Comparison of ENCODE assay signal across 29 cellular contexts in genomic region chr9:14303526-14303925, GRCh38. TPM values are rescaled to one million over a fixed set of nuclear protein-coding genes. Genes with fewer than 3 reads are reported as not detected.
A peak's percentile ranks its signal among the peaks of the same experiment; 100 is the strongest.
DNase-seq lines count a peak whose midpoint lies in the region; ATAC-seq, FAIRE-seq and TF ChIP-seq lines count a peak whose summit lies in the region.
"Had no signal": no experiment of that assay in that cellular context is flagged by ENCODE, and none has a peak within 500 bp of the region (broad histone marks: within the 10 kb centered on the region; RNA-seq: fewer than 3 reads in every experiment).

No MANE protein-coding gene starts in this region.

- TF ChIP-seq CTCF in right lobe of liver (IDR thresholded peaks at IDR 0.05) (no peak), HepG2 (CRISPR knock-in tag; IDR thresholded peaks at IDR 0.05) (no peak), endothelial cell (IDR thresholded peaks at IDR 0.05; ENCODE audit: unreplicated experiment) (no peak), tibial nerve (IDR thresholded peaks at IDR 0.05) (no peak)

- TF ChIP-seq POLR2A in right lobe of liver (IDR thresholded peaks at IDR 0.05) (no peak), HepG2 (IDR thresholded peaks at IDR 0.05; ENCODE audit: insufficient read depth in 1 of 2, low read depth in 2 of 2, low read length in 2 of 2) (no peak), tibial nerve (IDR thresholded peaks at IDR 0.05) (no peak)

- H3K4me3 Mint-ChIP-seq in endothelial cell (ENCODE audit: unreplicated experiment) = peak overlapping the region; percentile 33
- H3K4me3 Mint-ChIP-seq: activated naive CD8-positive, alpha-beta T cell treated with anti-CD3 and anti-CD28 coated beads, Interleukin-2, amount 50 U/mL, for 24 hours; CD14-positive monocyte; GM23338; neural progenitor cell; stimulated activated memory B cell treated with anti-CD40 and anti-IgM and Interleukin-4, amounts not matched to agents 10 μg/mL and 1 μg/mL and 100 μg/mL, for 72 hours had no signal

- CTCF ChIA-PET in HepG2 (lab: Yijun Ruan, JAX; ENCODE audit: low intra/inter-chr PET ratio, low total read pairs) = no interaction called here

- intact Hi-C loops in right lobe of liver (cut with DNase I) (no loop called here), HepG2 (cut with micrococcal nuclease; ENCODE audit: unreplicated experiment) (no loop called here)

- ATAC-seq in right lobe of liver = no peak
- ATAC-seq in HepG2 = no peak
- no peak for ATAC-seq in HG03571 (IDR thresholded peaks at IDR 0.05; ENCODE audit: unreplicated experiment)
- ATAC-seq: activated naive CD8-positive, alpha-beta T cell treated with anti-CD3 and anti-CD28 coated beads, Interleukin-2, amount 50 U/mL, for 24 hours; esophagus mucosa; gastroesophageal sphincter; GM23338; left colon; mucosa of descending colon; stimulated activated memory B cell treated with anti-CD40 and anti-IgM and Interleukin-4, amounts not matched to agents 10 μg/mL and 1 μg/mL and 100 μg/mL, for 72 hours had no signal

- WGBS in right lobe of liver (ENCODE audit: insufficient coverage, low coverage, low lambda C conversion rate, missing lambda C conversion rate) = 83% methylated on average over 9 of the region's 9 CpGs
- 74% methylated on average over 9 of the region's 9 CpGs for WGBS in HepG2 (ENCODE audit: low lambda C conversion rate)
- WGBS in tibial nerve, 2 donors = 45 to 67% methylated on average over 9 of the region's 9 CpGs

- H3K4me1 Mint-ChIP-seq in endothelial cell (ENCODE audit: unreplicated experiment) = peaks cover 63% of the 10 kb centered on the region
- H3K4me1 Mint-ChIP-seq: activated naive CD8-positive, alpha-beta T cell treated with anti-CD3 and anti-CD28 coated beads, Interleukin-2, amount 50 U/mL, for 24 hours; CD14-positive monocyte; stimulated activated memory B cell treated with anti-CD40 and anti-IgM and Interleukin-4, amounts not matched to agents 10 μg/mL and 1 μg/mL and 100 μg/mL, for 72 hours had no signal

- H3K4me3 ChIP-seq in right lobe of liver = no peak overlapping the region
- no peak overlapping the region for H3K4me3 ChIP-seq in HepG2 (replicated peaks in 1 of 3; ENCODE audit: insufficient read depth in 1 of 3, low read depth in 2 of 3, low read length in 3 of 3)
- peak overlapping the region; percentile 3 to 27 (median 13) for H3K4me3 ChIP-seq in tibial nerve
- H3K4me3 ChIP-seq: gastroesophageal sphincter, GM23338, mucosa of descending colon, neural progenitor cell, tibial artery had no signal

- peaks cover 0 to 67% (median 25%) of the 10 kb centered on the region in 4 donors for H3K4me1 ChIP-seq in right lobe of liver
- peaks cover 40% of the 10 kb centered on the region for H3K4me1 ChIP-seq in HepG2 (ENCODE audit: insufficient read depth, low read length)
- peaks cover 0 to 86% (median 40%) of the 10 kb centered on the region in 4 donors for H3K4me1 ChIP-seq in tibial nerve

- in situ Hi-C loops in HepG2 (cut with HindIII; ENCODE audit: extremely low pct_ligation_motif_present, low pct_unique_long_range_greater_than_20kb) = no loop called here

- no peaks in the 10 kb centered on the region for H3K9me3 ChIP-seq in right lobe of liver
- H3K9me3 ChIP-seq in HepG2 (ENCODE audit: low read length) = no peaks in the 10 kb centered on the region
- no peaks in the 10 kb centered on the region for H3K9me3 ChIP-seq in tibial nerve
- H3K9me3 ChIP-seq: gastroesophageal sphincter, mucosa of descending colon, SK-N-SH, tibial artery had no signal

- no peak for TF ChIP-seq RAD21 in HepG2 (CRISPR knock-in tag; IDR thresholded peaks at IDR 0.05)

- H2AFZ ChIP-seq in HepG2 (ENCODE audit: low read length) = no peak overlapping the region
- H2AFZ ChIP-seq: GM23338, neural progenitor cell had no signal

- H3K36me3 ChIP-seq in right lobe of liver (peaks cover 0 to 13% (median 3%) of the 10 kb centered on the region in 4 donors), HepG2 (replicated peaks in 1 of 2; ENCODE audit: control insufficient read depth in 1 of 2, insufficient read depth in 2 of 2, low read length in 2 of 2) (no peaks in the 10 kb centered on the region), tibial nerve (peaks cover 0 to 12% (median 0%) of the 10 kb centered on the region in 3 donors)
- H3K36me3 ChIP-seq: neural progenitor cell, WERI-Rb-1 had no signal

- peaks cover 2% of the 10 kb centered on the region for H3K27me3 Mint-ChIP-seq in endothelial cell (ENCODE audit: unreplicated experiment)

- no peak for FAIRE-seq in HepG2 (lab: Jason Lieb, UNC)
- FAIRE-seq: G401.6 had no signal

- POLR2A ChIA-PET in HepG2 (lab: Yijun Ruan, JAX) = no interaction called here

- DNase-seq in right lobe of liver (no peak), HepG2 (ENCODE audit: low spot score) (no peak), endothelial cell (ENCODE audit: low spot score) (no peak), occipital lobe (lab: John Stamatoyannopoulos, UW) (peak; percentile 70), tibial nerve (ENCODE audit: low spot score in 2 of 2) (no peak), NCI-H1436 (lab: John Stamatoyannopoulos, UW) (no peak)
- DNase-seq in activated effector memory CD4-positive, alpha-beta T cell treated with anti-CD3 and anti-CD28 coated beads, Interleukin-2, amount 50 U/mL, for 16 hours = no peak
- DNase-seq: activated CD4-positive, alpha-beta T cell treated with anti-CD3 and anti-CD28 coated beads, Interleukin-2, amount 50 U/mL, for 1 hour; activated CD8-positive, alpha-beta memory T cell treated with anti-CD3 and anti-CD28 coated beads, Interleukin-2, amount 50 U/mL, for 4 hours; activated naive CD8-positive, alpha-beta T cell treated with anti-CD3 and anti-CD28 coated beads, Interleukin-2, amount 50 U/mL, for 24 hours; left colon; mucosa of descending colon; MV-4-11; NCI-H1930; retina; RPMI8226; SK-N-SH; tibial artery; WERI-Rb-1 had no signal

- H3K27me3 ChIP-seq in right lobe of liver (no peaks in the 10 kb centered on the region), HepG2 (ENCODE audit: control insufficient read depth in 1 of 2, insufficient read depth in 2 of 2, low read length in 2 of 2) (no peaks in the 10 kb centered on the region), tibial nerve (no peaks in the 10 kb centered on the region)
- H3K27me3 ChIP-seq: gastroesophageal sphincter, neural progenitor cell, tibial artery had no signal

- no peaks in the 10 kb centered on the region for H3K9me3 Mint-ChIP-seq in endothelial cell (ENCODE audit: unreplicated experiment)
- H3K9me3 Mint-ChIP-seq: activated naive CD8-positive, alpha-beta T cell treated with anti-CD3 and anti-CD28 coated beads, Interleukin-2, amount 50 U/mL, for 24 hours; GM23338; neural progenitor cell; stimulated activated memory B cell treated with anti-CD40 and anti-IgM and Interleukin-4, amounts not matched to agents 10 μg/mL and 1 μg/mL and 100 μg/mL, for 72 hours had no signal

- no peak overlapping the region for H3K9ac ChIP-seq in HepG2 (ENCODE audit: insufficient read depth, low read depth, low read length)
- H3K9ac ChIP-seq: KMS-11, neural progenitor cell, SK-N-SH had no signal

- no peak overlapping the region for H3K27ac Mint-ChIP-seq in endothelial cell (ENCODE audit: unreplicated experiment)
- H3K27ac Mint-ChIP-seq: activated naive CD8-positive, alpha-beta T cell treated with anti-CD3 and anti-CD28 coated beads, Interleukin-2, amount 50 U/mL, for 24 hours; CD14-positive monocyte; GM23338; neural progenitor cell; stimulated activated memory B cell treated with anti-CD40 and anti-IgM and Interleukin-4, amounts not matched to agents 10 μg/mL and 1 μg/mL and 100 μg/mL, for 72 hours had no signal

- no peaks in the 10 kb centered on the region for H4K20me1 ChIP-seq in HepG2 (ENCODE audit: insufficient read depth, low read length)

- H3K27ac ChIP-seq in right lobe of liver (peak overlapping the region in 2 of 3 donors; percentile 56 to 60), HepG2 (ENCODE audit: extremely low read length, insufficient read depth, low read length) (no peak overlapping the region), tibial nerve (peak overlapping the region in 3 of 4 donors; percentile 42 to 76 (median 69))
- H3K27ac ChIP-seq: gastroesophageal sphincter, KMS-11, neural progenitor cell, WERI-Rb-1 had no signal

- H3K79me2 ChIP-seq in HepG2 (ENCODE audit: insufficient read depth, low read length) = no peaks in the 10 kb centered on the region

- BruUV-seq in HepG2 (replicated peaks; lab: Mats Ljungman, UMichigan) = no TSS peak

- TF ChIP-seq EP300 in HepG2 (IDR thresholded peaks at IDR 0.05; ENCODE audit: low read depth in 2 of 2, low read length in 2 of 2) (no peak), HepG2 (CRISPR knock-in tag; IDR thresholded peaks at IDR 0.05; ENCODE audit: borderline replicate concordance) (no peak), tibial nerve (IDR thresholded peaks at IDR 0.05) (peak in 1 of 2 donors; percentile 64)

- H3K36me3 Mint-ChIP-seq in endothelial cell (ENCODE audit: low read depth, unreplicated experiment) = peaks cover 45% of the 10 kb centered on the region
- H3K36me3 Mint-ChIP-seq: CD14-positive monocyte; stimulated activated memory B cell treated with anti-CD40 and anti-IgM and Interleukin-4, amounts not matched to agents 10 μg/mL and 1 μg/mL and 100 μg/mL, for 72 hours had no signal

- no peak overlapping the region for H3K4me2 ChIP-seq in HepG2 (ENCODE audit: low read depth, low read length)
- H3K4me2 ChIP-seq: GM23338, KMS-11, neural progenitor cell, SK-N-SH had no signal

RNA-seq across cellular contexts. Expression of gene NFIB, which starts 10.4 kb away (rescaled TPM):
- total RNA-seq in right lobe of liver = 10 to 100 TPM; 23.0 to 45.3 (median 39.6) TPM
- 2.4 and 4.6 TPM in 2 replicates for total RNA-seq in HepG2 (2016; rRNA removed; fragmentation: Illumina TruSeq; extraction: Trizol)
- 4.1 TPM in 2 replicates for total RNA-seq in HepG2 (2016; cell fraction: cytosol; rRNA removed; fragmentation: Illumina TruSeq; extraction: Trizol; ENCODE audit: low read depth)
- total RNA-seq in HepG2 (2016; cell fraction: insoluble cytoplasmic fraction; rRNA removed; fragmentation: Illumina TruSeq; extraction: Trizol) = 1.6 and 4.1 TPM in 2 replicates
- total RNA-seq in HepG2 (2016; cell fraction: membrane; rRNA removed; fragmentation: Illumina TruSeq; extraction: Trizol) = 1.4 and 1.6 TPM in 2 replicates
- total RNA-seq in HepG2 (2016; cell fraction: nucleus; rRNA removed; fragmentation: Illumina TruSeq; extraction: Trizol) = 18.2 and 18.4 TPM in 2 replicates
- 0.98 and 1.4 TPM in 2 replicates for polyA plus RNA-seq in HepG2 (2011; rRNA removed)
- 0.17 and 0.32 TPM in 2 replicates for polyA plus RNA-seq in HepG2 (2011; cell fraction: cytosol; rRNA removed)
- polyA plus RNA-seq in HepG2 (2011; cell fraction: nucleus; rRNA removed) = 3.9 and 4.5 TPM in 2 replicates
- 1.1 and 1.7 TPM in 2 replicates for polyA plus RNA-seq in HepG2 (2012)
- polyA plus RNA-seq in HepG2 (2016; cell fraction: cytosol; fragmentation: Illumina TruSeq; extraction: Trizol; ENCODE audit: low read depth) = 0.20 TPM in 2 replicates
- polyA plus RNA-seq in HepG2 (2016; cell fraction: insoluble cytoplasmic fraction; fragmentation: Illumina TruSeq; extraction: Trizol; ENCODE audit: low read depth) = 1.4 and 1.7 TPM in 2 replicates
- polyA plus RNA-seq in HepG2 (2016; cell fraction: membrane; fragmentation: Illumina TruSeq; extraction: Trizol; ENCODE audit: low read depth) = 0.31 and 0.49 TPM in 2 replicates
- polyA plus RNA-seq in HepG2 (2016; cell fraction: nucleus; fragmentation: Illumina TruSeq; extraction: Trizol; ENCODE audit: insufficient read depth, low read depth) = 5.7 and 6.1 TPM in 2 replicates
- polyA minus RNA-seq in HepG2 (2011; rRNA and poly(A)+ RNA removed; ENCODE audit: low replicate concordance) = 3.1 and 48.1 TPM in 2 replicates
- polyA minus RNA-seq in HepG2 (2011; cell fraction: cytosol; rRNA and poly(A)+ RNA removed) = 1.1 and 3.5 TPM in 2 replicates
- polyA minus RNA-seq in HepG2 (2011; cell fraction: nucleus; rRNA and poly(A)+ RNA removed) = 25.6 and 28.5 TPM in 2 replicates
- total RNA-seq in endothelial cell (ENCODE audit: unreplicated experiment) = 120 TPM
- total RNA-seq in occipital lobe = 159 TPM
- 100 to 1,000 TPM in 1 of 4 donors, 10 to 100 TPM in 3; 52.1 to 125 (median 78.1) TPM for total RNA-seq in tibial nerve
- total RNA-seq: T-helper 2 cell treated with Interferon-gamma antibody and Interleukin-4, amounts not matched to agents 100 ng/mL and 5 ng/mL, for 36 hours had no signal
- polyA plus RNA-seq: CD14-positive monocyte had no signal

Comparison
In these comparisons a context has a peak if more than half of its experiments do, and no peak if none do; other contexts are left out.
1. H3K4me3 ChIP-seq: peak in tibial nerve (4 of 4); none in right lobe of liver (0 of 3) and HepG2 (0 of 3).